18 cellular contexts compared by ENCODE assay signal in genomic region chr12:8475508-8475907, GRCh38. TPM values are rescaled to one million over a fixed set of nuclear protein-coding genes. Genes with fewer than 3 reads are reported as not detected.
A peak's percentile ranks its signal among the peaks of the same experiment; 100 is the strongest.
DNase-seq lines count a peak whose midpoint lies in the region; TF ChIP-seq lines count a peak whose summit lies in the region.
"Had no signal": no experiment of that assay in that cellular context is flagged by ENCODE, and none has a peak within 500 bp of the region (broad histone marks: within the 10 kb centered on the region; RNA-seq: fewer than 3 reads in every experiment).

No MANE protein-coding gene starts in this region.

- no peaks in the 10 kb centered on the region for H3K36me3 Mint-ChIP-seq in endodermal cell (ENCODE audit: low read depth)
- H3K36me3 Mint-ChIP-seq in activated CD4-positive, alpha-beta memory T cell treated with anti-CD3 and anti-CD28 coated beads, Interleukin-2, amount 10 ng/mL, durations not matched to agents 7 days and 5 days (ENCODE audit: low read depth) = no peaks in the 10 kb centered on the region

- peaks cover 7% of the 10 kb centered on the region for H3K4me1 Mint-ChIP-seq in endodermal cell
- H3K4me1 Mint-ChIP-seq in activated CD4-positive, alpha-beta memory T cell treated with anti-CD3 and anti-CD28 coated beads, Interleukin-2, amount 10 ng/mL, durations not matched to agents 7 days and 5 days = no peaks in the 10 kb centered on the region
- H3K4me1 Mint-ChIP-seq: CD8-positive, alpha-beta memory T cell had no signal

- in situ Hi-C loops in ACHN (cut with HindIII; ENCODE audit: low pct_ligation_motif_present, low pct_unique_long_range_greater_than_20kb, low sequenced_read_pairs) = no loop called here

- intact Hi-C loops in head of caudate nucleus (cut with DNase I) = no loop called here

- CTCF ChIA-PET in activated CD4-positive, alpha-beta memory T cell treated with anti-CD3 and anti-CD28 coated beads, Interleukin-2, amount 10 ng/mL, durations not matched to agents 7 days and 5 days (lab: Charles Lee) = interaction anchor here (0.6 kb wide), 1 partner anchor 263 kb away, joined by 3 read pairs; no protein-coding TSS in a partner anchor

- H3K36me3 ChIP-seq in HUES6 (ENCODE audit: control insufficient read depth, insufficient read depth, low read length) (no peaks in the 10 kb centered on the region), endodermal cell (ENCODE audit: control insufficient read depth, insufficient read depth, low read length) (no peaks in the 10 kb centered on the region), iPS-18a (ENCODE audit: control insufficient read depth, low read depth, low read length) (no peaks in the 10 kb centered on the region)

- no peaks in the 10 kb centered on the region for H3K27me3 Mint-ChIP-seq in endodermal cell (ENCODE audit: insufficient read depth)
- H3K27me3 Mint-ChIP-seq in activated CD4-positive, alpha-beta memory T cell treated with anti-CD3 and anti-CD28 coated beads, Interleukin-2, amount 10 ng/mL, durations not matched to agents 7 days and 5 days = peaks cover 35% of the 10 kb centered on the region

- DNase-seq in endodermal cell (peak; percentile 39), NCI-H1092 (lab: John Stamatoyannopoulos, UW) (no peak), head of caudate nucleus (no peak), ACHN (no peak)
- no peak for DNase-seq in activated CD4-positive, alpha-beta memory T cell treated with anti-CD3 and anti-CD28 coated beads, Interleukin-2, amount 10 ng/mL, durations not matched to agents 7 days and 5 days
- DNase-seq: Caco-2; CD8-positive, alpha-beta memory T cell; DND-41; GDM1; GOT3; HCEC 1CT; HFFc6 had no signal

- H3K9me3 Mint-ChIP-seq in endodermal cell = no peaks in the 10 kb centered on the region
- no peaks in the 10 kb centered on the region for H3K9me3 Mint-ChIP-seq in activated CD4-positive, alpha-beta memory T cell treated with anti-CD3 and anti-CD28 coated beads, Interleukin-2, amount 10 ng/mL, durations not matched to agents 7 days and 5 days
- H3K9me3 Mint-ChIP-seq: CD8-positive, alpha-beta memory T cell had no signal

- no peaks in the 10 kb centered on the region for H3K9me3 ChIP-seq in HUES6 (ENCODE audit: control insufficient read depth, insufficient read depth, low read depth, low read length)
- no peaks in the 10 kb centered on the region for H3K9me3 ChIP-seq in endodermal cell (ENCODE audit: control insufficient read depth, low read length)
- no peaks in the 10 kb centered on the region for H3K9me3 ChIP-seq in iPS-18a (ENCODE audit: control insufficient read depth, low read depth, low read length)
- H3K9me3 ChIP-seq: A549, Caco-2 had no signal

- H3K9ac ChIP-seq in HUES6 (ENCODE audit: low read length) = no peak overlapping the region
- H3K9ac ChIP-seq in endodermal cell (ENCODE audit: extremely low read depth, low read length, poor library complexity, severe bottlenecking) = no peak overlapping the region
- no peak overlapping the region for H3K9ac ChIP-seq in iPS-18a (ENCODE audit: low read length)

- H3K4me3 ChIP-seq in HUES6 (ENCODE audit: low read depth, low read length) = no peak overlapping the region
- H3K4me3 ChIP-seq in endodermal cell (ENCODE audit: low read length) = no peak overlapping the region
- H3K4me3 ChIP-seq in iPS-18a (ENCODE audit: low read length) = peak overlapping the region; percentile 38
- H3K4me3 ChIP-seq: A549, K562 had no signal

- no peak overlapping the region for H3K4me3 Mint-ChIP-seq in endodermal cell
- H3K4me3 Mint-ChIP-seq in activated CD4-positive, alpha-beta memory T cell treated with anti-CD3 and anti-CD28 coated beads, Interleukin-2, amount 10 ng/mL, durations not matched to agents 7 days and 5 days = no peak overlapping the region
- H3K4me3 Mint-ChIP-seq: CD8-positive, alpha-beta memory T cell; HFFc6 had no signal

- peaks cover 16% of the 10 kb centered on the region for H3K4me1 ChIP-seq in HUES6 (ENCODE audit: control insufficient read depth, insufficient read depth, low read length)
- no peaks in the 10 kb centered on the region for H3K4me1 ChIP-seq in endodermal cell (ENCODE audit: control insufficient read depth, insufficient read depth, low read length)
- peaks cover 25% of the 10 kb centered on the region for H3K4me1 ChIP-seq in iPS-18a (ENCODE audit: control insufficient read depth, low read depth, low read length)
- H3K4me1 ChIP-seq: A549, Caco-2 had no signal

- no peak for TF ChIP-seq CTCF in endodermal cell (conservative IDR thresholded peaks at IDR 0.05)

- POLR2A ChIA-PET in activated CD4-positive, alpha-beta memory T cell treated with anti-CD3 and anti-CD28 coated beads, Interleukin-2, amount 10 ng/mL, durations not matched to agents 7 days and 5 days (lab: Charles Lee) = no interaction called here

- H3K27ac Mint-ChIP-seq in endodermal cell = no peak overlapping the region
- H3K27ac Mint-ChIP-seq in activated CD4-positive, alpha-beta memory T cell treated with anti-CD3 and anti-CD28 coated beads, Interleukin-2, amount 10 ng/mL, durations not matched to agents 7 days and 5 days = no peak overlapping the region
- H3K27ac Mint-ChIP-seq: CD8-positive, alpha-beta memory T cell; HFFc6 had no signal

- H3K27me3 ChIP-seq in HUES6 (ENCODE audit: control insufficient read depth, insufficient read depth, low read length) (no peaks in the 10 kb centered on the region), endodermal cell (ENCODE audit: control insufficient read depth, insufficient read depth, low read length, poor library complexity, severe bottlenecking) (no peaks in the 10 kb centered on the region), iPS-18a (ENCODE audit: control insufficient read depth, insufficient read depth, low read length) (no peaks in the 10 kb centered on the region)

- H3K27ac ChIP-seq in HUES6 (ENCODE audit: low read depth, low read length) (peak overlapping the region; percentile 34; the same call in 1 of the 2 replicates), endodermal cell (ENCODE audit: low read depth, low read length) (no peak overlapping the region), iPS-18a (ENCODE audit: low read length) (no peak overlapping the region)
- H3K27ac ChIP-seq: A549 had no signal

RNA-seq across cellular contexts. Expression of gene CLEC6A, which starts 19.7 kb away (rescaled TPM):
- total RNA-seq in endodermal cell = under 1 TPM in 1 of 2 donors, not detected in 1; 0.20 TPM
- polyA plus RNA-seq in endodermal cell (2013, experiment 1 of 2) = not detected
- not detected for polyA plus RNA-seq in endodermal cell (2013, experiment 2 of 2)
- not detected for total RNA-seq in activated CD4-positive, alpha-beta memory T cell treated with anti-CD3 and anti-CD28 coated beads, Interleukin-2, amount 10 ng/mL, durations not matched to agents 7 days and 5 days
- total RNA-seq: Caco-2; CD8-positive, alpha-beta memory T cell; HFFc6; HT1080; K562 had no signal
- polyA plus RNA-seq: A549; BJ; CD8-positive, alpha-beta memory T cell; K562 had no signal

RNA-seq across cellular contexts. Expression of gene CLEC4D, which starts 37.8 kb away (rescaled TPM):
- total RNA-seq in endodermal cell = under 1 TPM in 1 of 2 donors, not detected in 1; 0.66 TPM
- not detected for polyA plus RNA-seq in endodermal cell (2013, experiment 1 of 2)
- polyA plus RNA-seq in endodermal cell (2013, experiment 2 of 2) = not detected
- total RNA-seq in activated CD4-positive, alpha-beta memory T cell treated with anti-CD3 and anti-CD28 coated beads, Interleukin-2, amount 10 ng/mL, durations not matched to agents 7 days and 5 days = not detected
- total RNA-seq: Caco-2; CD8-positive, alpha-beta memory T cell; HFFc6; HT1080; K562 had no signal
- polyA plus RNA-seq: A549; BJ; CD8-positive, alpha-beta memory T cell; K562 had no signal
